In genomic region chr20:20427202-20427864, GRCh38 we compare ENCODE assay signal across 19 cellular contexts. TPM values are rescaled to one million over a fixed set of nuclear protein-coding genes. Genes with fewer than 3 reads are reported as not detected.
A peak's percentile ranks its signal among the peaks of the same experiment; 100 is the strongest.
DNase-seq lines count a peak whose midpoint lies in the region; ATAC-seq, FAIRE-seq and TF ChIP-seq lines count a peak whose summit lies in the region.
"Had no signal": no experiment of that assay in that cellular context is flagged by ENCODE, and none has a peak within 500 bp of the region (broad histone marks: within the 10 kb centered on the region; RNA-seq: fewer than 3 reads in every experiment).

No MANE protein-coding gene starts in this region.

- H3K27me3 Mint-ChIP-seq in activated CD4-positive, alpha-beta memory T cell treated with anti-CD3 and anti-CD28 coated beads for 36 hours, result no peaks in the 10 kb centered on the region
- no peaks in the 10 kb centered on the region for H3K27me3 Mint-ChIP-seq in activated CD4-positive, alpha-beta memory T cell treated with anti-CD3 and anti-CD28 coated beads, Interleukin-2, amount 10 ng/mL, durations not matched to agents 7 days and 5 days
- no peaks in the 10 kb centered on the region for H3K27me3 Mint-ChIP-seq in activated T-helper 17 cell treated with anti-CD3 and anti-CD28 coated beads, Interleukin-2, amount 50 U/mL, for 72 hours
- H3K27me3 Mint-ChIP-seq: CD8-positive, alpha-beta memory T cell had no signal

- no peak overlapping the region for H3K4me3 ChIP-seq in right lobe of liver
- H3K4me3 ChIP-seq: A549, BLaER1, GM23248, K562 had no signal

- H3K9me3 Mint-ChIP-seq in activated CD4-positive, alpha-beta memory T cell treated with anti-CD3 and anti-CD28 coated beads for 36 hours, result no peaks in the 10 kb centered on the region
- no peaks in the 10 kb centered on the region for H3K9me3 Mint-ChIP-seq in activated CD4-positive, alpha-beta memory T cell treated with anti-CD3 and anti-CD28 coated beads, Interleukin-2, amount 10 ng/mL, durations not matched to agents 7 days and 5 days
- H3K9me3 Mint-ChIP-seq in activated T-helper 17 cell treated with anti-CD3 and anti-CD28 coated beads, Interleukin-2, amount 50 U/mL, for 72 hours, result no peaks in the 10 kb centered on the region
- no peaks in the 10 kb centered on the region for H3K9me3 Mint-ChIP-seq in stimulated activated effector memory CD8-positive, alpha-beta T cell treated with anti-CD3 and anti-CD28 coated beads, Interleukin-12 subunit alpha, Interleukin-12 subunit beta, amount 100 ng/mL, for 72 hours
- H3K9me3 Mint-ChIP-seq: CD8-positive, alpha-beta memory T cell had no signal

- H3K4me1 Mint-ChIP-seq in activated CD4-positive, alpha-beta memory T cell treated with anti-CD3 and anti-CD28 coated beads for 36 hours (ENCODE audit: low read depth), result peaks cover 42% of the 10 kb centered on the region
- H3K4me1 Mint-ChIP-seq in activated CD4-positive, alpha-beta memory T cell treated with anti-CD3 and anti-CD28 coated beads, Interleukin-2, amount 10 ng/mL, durations not matched to agents 7 days and 5 days, result peaks cover 6% of the 10 kb centered on the region
- peaks cover 26% of the 10 kb centered on the region for H3K4me1 Mint-ChIP-seq in activated T-helper 17 cell treated with anti-CD3 and anti-CD28 coated beads, Interleukin-2, amount 50 U/mL, for 72 hours
- H3K4me1 Mint-ChIP-seq in stimulated activated effector memory CD8-positive, alpha-beta T cell treated with anti-CD3 and anti-CD28 coated beads, Interleukin-12 subunit alpha, Interleukin-12 subunit beta, amount 100 ng/mL, for 72 hours, result peaks cover 30% of the 10 kb centered on the region
- H3K4me1 Mint-ChIP-seq: CD8-positive, alpha-beta memory T cell had no signal

- 96% methylated on average over 11 of the region's 11 CpGs for WGBS in right lobe of liver (ENCODE audit: insufficient coverage, low coverage, low lambda C conversion rate, missing lambda C conversion rate)

- H3K27me3 ChIP-seq in right lobe of liver, result no peaks in the 10 kb centered on the region
- H3K27me3 ChIP-seq: BLaER1 had no signal

- CTCF ChIA-PET in activated CD4-positive, alpha-beta memory T cell treated with anti-CD3 and anti-CD28 coated beads for 36 hours (lab: Charles Lee), result interaction anchor here (1.3 kb wide), 1 partner anchor 25 kb away, joined by 5 read pairs; no protein-coding TSS in a partner anchor
- CTCF ChIA-PET in activated CD4-positive, alpha-beta memory T cell treated with anti-CD3 and anti-CD28 coated beads, Interleukin-2, amount 10 ng/mL, durations not matched to agents 7 days and 5 days (lab: Charles Lee), result no interaction called here

- peak overlapping the region; percentile 24 for H3K4me3 Mint-ChIP-seq in activated CD4-positive, alpha-beta memory T cell treated with anti-CD3 and anti-CD28 coated beads for 36 hours
- no peak overlapping the region for H3K4me3 Mint-ChIP-seq in activated CD4-positive, alpha-beta memory T cell treated with anti-CD3 and anti-CD28 coated beads, Interleukin-2, amount 10 ng/mL, durations not matched to agents 7 days and 5 days
- H3K4me3 Mint-ChIP-seq in activated T-helper 17 cell treated with anti-CD3 and anti-CD28 coated beads, Interleukin-2, amount 50 U/mL, for 72 hours, result peak overlapping the region; percentile 55
- no peak overlapping the region for H3K4me3 Mint-ChIP-seq in stimulated activated effector memory CD8-positive, alpha-beta T cell treated with anti-CD3 and anti-CD28 coated beads, Interleukin-12 subunit alpha, Interleukin-12 subunit beta, amount 100 ng/mL, for 72 hours
- H3K4me3 Mint-ChIP-seq: CD8-positive, alpha-beta memory T cell had no signal

- peak overlapping the region; percentile 85 for H3K27ac Mint-ChIP-seq in activated CD4-positive, alpha-beta memory T cell treated with anti-CD3 and anti-CD28 coated beads for 36 hours
- H3K27ac Mint-ChIP-seq in activated CD4-positive, alpha-beta memory T cell treated with anti-CD3 and anti-CD28 coated beads, Interleukin-2, amount 10 ng/mL, durations not matched to agents 7 days and 5 days, result no peak overlapping the region
- peak overlapping the region; percentile 70 for H3K27ac Mint-ChIP-seq in activated T-helper 17 cell treated with anti-CD3 and anti-CD28 coated beads, Interleukin-2, amount 50 U/mL, for 72 hours
- H3K27ac Mint-ChIP-seq in stimulated activated effector memory CD8-positive, alpha-beta T cell treated with anti-CD3 and anti-CD28 coated beads, Interleukin-12 subunit alpha, Interleukin-12 subunit beta, amount 100 ng/mL, for 72 hours, result peak overlapping the region; percentile 46

- peak; percentile 54 for ATAC-seq in activated T-helper 17 cell treated with anti-CD3 and anti-CD28 coated beads, Interleukin-2, amount 50 U/mL, for 72 hours (replicated peaks)
- peak; percentile 44 for ATAC-seq in stimulated activated effector memory CD8-positive, alpha-beta T cell treated with anti-CD3 and anti-CD28 coated beads, Interleukin-12 subunit alpha, Interleukin-12 subunit beta, amount 100 ng/mL, for 72 hours
- ATAC-seq in right lobe of liver (no peak), HG03196 (IDR thresholded peaks at IDR 0.05; ENCODE audit: unreplicated experiment) (no peak)
- ATAC-seq: A549, K562 had no signal

- TF ChIP-seq CTCF in right lobe of liver (IDR thresholded peaks at IDR 0.05), result no peak

- no peak for TF ChIP-seq POLR2A in GM12892 (IDR thresholded peaks at IDR 0.05; ENCODE audit: low read depth, low read length)
- no peak for TF ChIP-seq POLR2A in right lobe of liver (IDR thresholded peaks at IDR 0.05)

- H3K9me3 ChIP-seq in right lobe of liver, result no peaks in the 10 kb centered on the region
- H3K9me3 ChIP-seq: A549, BLaER1 had no signal

- no peaks in the 10 kb centered on the region for H3K4me1 ChIP-seq in right lobe of liver
- H3K4me1 ChIP-seq: A549, BLaER1 had no signal

- H3K36me3 ChIP-seq in right lobe of liver, result peaks cover 0 to 5% (median 0%) of the 10 kb centered on the region in 4 donors
- H3K36me3 ChIP-seq: BLaER1 had no signal

- peaks cover 6% of the 10 kb centered on the region for H3K36me3 Mint-ChIP-seq in activated CD4-positive, alpha-beta memory T cell treated with anti-CD3 and anti-CD28 coated beads for 36 hours
- no peaks in the 10 kb centered on the region for H3K36me3 Mint-ChIP-seq in activated CD4-positive, alpha-beta memory T cell treated with anti-CD3 and anti-CD28 coated beads, Interleukin-2, amount 10 ng/mL, durations not matched to agents 7 days and 5 days (ENCODE audit: low read depth)
- peaks cover 16% of the 10 kb centered on the region for H3K36me3 Mint-ChIP-seq in activated T-helper 17 cell treated with anti-CD3 and anti-CD28 coated beads, Interleukin-2, amount 50 U/mL, for 72 hours (ENCODE audit: low read depth)
- no peaks in the 10 kb centered on the region for H3K36me3 Mint-ChIP-seq in stimulated activated effector memory CD8-positive, alpha-beta T cell treated with anti-CD3 and anti-CD28 coated beads, Interleukin-12 subunit alpha, Interleukin-12 subunit beta, amount 100 ng/mL, for 72 hours

- no peak overlapping the region for H3K27ac ChIP-seq in right lobe of liver
- H3K27ac ChIP-seq: A549, BLaER1, GM23248 had no signal

- peak; percentile 55 for DNase-seq in activated CD4-positive, alpha-beta memory T cell treated with anti-CD3 and anti-CD28 coated beads for 36 hours
- no peak for DNase-seq in activated CD4-positive, alpha-beta memory T cell treated with anti-CD3 and anti-CD28 coated beads, Interleukin-2, amount 10 ng/mL, durations not matched to agents 7 days and 5 days
- DNase-seq in GM12892 (ENCODE audit: insufficient read length) (no peak), right lobe of liver (no peak)
- DNase-seq in stimulated activated effector memory CD8-positive, alpha-beta T cell treated with anti-CD3 and anti-CD28 coated beads, Interleukin-12 subunit alpha, Interleukin-12 subunit beta, amount 100 ng/mL, for 72 hours (ENCODE audit: low spot score in 2 of 2), result no peak
- DNase-seq: CD8-positive, alpha-beta memory T cell; GM23248; HCEC 1CT; NCI-H1105; NCI-H2227 treated with DMSO at 0.1 percent for 48 hours; NCI-H510A treated with DMSO at 0.1 percent for 48 hours had no signal

- peak; percentile 27 for FAIRE-seq in GM12892 (lab: Jason Lieb, UNC)
- FAIRE-seq: A549, D721Med, GM12891, GM18507, K562 had no signal

- POLR2A ChIA-PET in activated CD4-positive, alpha-beta memory T cell treated with anti-CD3 and anti-CD28 coated beads for 36 hours (lab: Charles Lee), result interaction anchor here (1.3 kb wide), 1 partner anchor 25 kb away, joined by 4 read pairs; no protein-coding TSS in a partner anchor
- POLR2A ChIA-PET in activated CD4-positive, alpha-beta memory T cell treated with anti-CD3 and anti-CD28 coated beads, Interleukin-2, amount 10 ng/mL, durations not matched to agents 7 days and 5 days (lab: Charles Lee), result no interaction called here

- intact Hi-C loops in activated CD4-positive, alpha-beta memory T cell treated with anti-CD3 and anti-CD28 coated beads for 36 hours (cut with micrococcal nuclease), result loop anchor here (2.0 kb wide), 2 partner anchors 25 to 61 kb away; no protein-coding TSS in a partner anchor
- intact Hi-C loops in right lobe of liver (cut with DNase I), result no loop called here

RNA-seq across cellular contexts. Expression of gene INSM1, which starts 59.4 kb away (rescaled TPM):
- total RNA-seq in activated CD4-positive, alpha-beta memory T cell treated with anti-CD3 and anti-CD28 coated beads for 36 hours, result 1 to 10 TPM; 6.7 to 6.9 TPM
- not detected for total RNA-seq in activated CD4-positive, alpha-beta memory T cell treated with anti-CD3 and anti-CD28 coated beads, Interleukin-2, amount 10 ng/mL, durations not matched to agents 7 days and 5 days
- not detected for polyA plus RNA-seq in GM12892 (2012; ENCODE audit: missing spikeins)
- total RNA-seq in activated T-helper 17 cell treated with anti-CD3 and anti-CD28 coated beads, Interleukin-2, amount 50 U/mL, for 72 hours, result 1 to 10 TPM in 1 of 2 donors, not detected in 1; 2.8 TPM
- not detected for total RNA-seq in right lobe of liver
- total RNA-seq: GM23248, K562 had no signal
- polyA plus RNA-seq: A549; CD8-positive, alpha-beta memory T cell; GM23248; K562 had no signal

Comparison
In these comparisons a context has a peak if more than half of its experiments do, and no peak if none do; other contexts are left out.
1. H3K4me3 Mint-ChIP-seq: peak in activated CD4-positive, alpha-beta memory T cell treated with anti-CD3 and anti-CD28 coated beads for 36 hours (single experiment) and activated T-helper 17 cell treated with anti-CD3 and anti-CD28 coated beads, Interleukin-2, amount 50 U/mL, for 72 hours (single experiment); none in activated CD4-positive, alpha-beta memory T cell treated with anti-CD3 and anti-CD28 coated beads, Interleukin-2, amount 10 ng/mL, durations not matched to agents 7 days and 5 days (single experiment) and stimulated activated effector memory CD8-positive, alpha-beta T cell treated with anti-CD3 and anti-CD28 coated beads, Interleukin-12 subunit alpha, Interleukin-12 subunit beta, amount 100 ng/mL, for 72 hours (single experiment).
2. ATAC-seq: peak in activated T-helper 17 cell treated with anti-CD3 and anti-CD28 coated beads, Interleukin-2, amount 50 U/mL, for 72 hours (single experiment) and stimulated activated effector memory CD8-positive, alpha-beta T cell treated with anti-CD3 and anti-CD28 coated beads, Interleukin-12 subunit alpha, Interleukin-12 subunit beta, amount 100 ng/mL, for 72 hours (single experiment); none in right lobe of liver (0 of 4) and HG03196 (single experiment).